Comparison of ENCODE assay signal across 1 cellular context in the genomic region with DNA sequence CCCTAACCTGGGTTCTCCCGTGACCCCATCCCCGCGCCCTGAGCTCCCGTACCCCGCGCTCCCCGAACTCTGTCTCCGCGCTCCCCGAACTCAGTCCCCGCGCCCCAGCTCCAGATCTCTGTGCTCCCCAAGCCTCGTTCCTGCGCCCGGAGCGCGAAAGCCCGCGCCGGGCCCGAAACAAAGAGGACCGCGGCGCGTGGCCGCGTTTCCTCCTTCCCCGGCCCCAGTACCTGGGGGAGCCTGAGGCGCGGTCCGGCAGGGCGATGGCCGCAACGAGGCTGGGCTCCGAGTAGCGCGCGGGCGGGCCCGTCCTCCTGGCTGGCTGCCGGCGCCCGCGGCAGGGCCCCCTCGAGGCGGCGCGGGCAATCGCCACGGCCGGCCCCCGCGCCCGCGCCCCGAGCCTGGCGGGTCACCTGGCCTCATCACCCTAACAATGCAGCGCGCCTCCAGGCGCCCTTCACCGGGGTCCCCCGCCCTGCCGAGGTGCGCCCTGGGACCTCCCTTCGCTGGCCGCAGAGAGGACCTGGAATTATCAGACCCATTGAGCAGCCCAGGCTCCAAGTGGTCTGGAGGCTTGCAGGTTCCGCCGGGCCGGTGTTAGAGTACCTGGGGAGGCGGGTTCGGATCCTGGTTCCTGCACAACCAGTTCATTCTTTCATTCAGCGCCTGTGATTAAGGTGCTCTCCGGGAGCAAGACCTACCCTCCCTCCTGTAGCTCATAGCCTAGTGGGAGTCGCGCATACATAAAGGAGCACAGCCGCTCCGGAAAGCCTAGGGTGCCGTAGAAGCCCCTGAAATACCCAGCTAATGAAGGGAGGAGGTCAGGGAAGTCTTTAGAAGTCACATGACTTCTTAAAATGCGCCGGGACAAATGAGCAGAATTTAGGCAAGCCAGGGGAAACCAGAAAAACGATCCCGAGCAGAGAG.
A peak's percentile ranks its signal among the peaks of the same experiment; 100 is the strongest.
TF ChIP-seq lines count a peak whose summit lies in the region.

TNS3 (minus strand) TSS at position 291 of the 927 bp plus-strand sequence. CDS start 142,475 bp downstream, outside the sequence.

TF ChIP-seq in HepG2, 621 proteins besides CTCF, POLR2A, EP300 and RAD21 (continued from another document and continues in another):
- TF ChIP-seq TEF (CRISPR knock-in tag; IDR thresholded peaks at IDR 0.05): no peak
- no peak for TF ChIP-seq ZFP36L2 (CRISPR knock-in tag; IDR thresholded peaks at IDR 0.05)
- no peak for TF ChIP-seq ZFP41 (CRISPR knock-in tag; IDR thresholded peaks at IDR 0.05; ENCODE audit: borderline replicate concordance)
- TF ChIP-seq ZNF264 (CRISPR knock-in tag; IDR thresholded peaks at IDR 0.05): no peak
- TF ChIP-seq MTA1 (CRISPR knock-in tag; IDR thresholded peaks at IDR 0.05; ENCODE audit: borderline replicate concordance): peak; percentile 70; the same call in 1 of the 2 replicates
- no peak for TF ChIP-seq ZNF883 (CRISPR knock-in tag; IDR thresholded peaks at IDR 0.05; ENCODE audit: not compliant biosample characterization)
- TF ChIP-seq RXRA (CRISPR knock-in tag; IDR thresholded peaks at IDR 0.05): no peak; the same call in 1 of the 2 replicates
- no peak for TF ChIP-seq ZNF335 (CRISPR knock-in tag; IDR thresholded peaks at IDR 0.05)
- no peak for TF ChIP-seq REXO4 (CRISPR knock-in tag; IDR thresholded peaks at IDR 0.05; ENCODE audit: borderline replicate concordance)
- TF ChIP-seq SATB2 (CRISPR knock-in tag; IDR thresholded peaks at IDR 0.05): no peak
- TF ChIP-seq ZNF276 (CRISPR knock-in tag; IDR thresholded peaks at IDR 0.05; ENCODE audit: low read depth): no peak
- TF ChIP-seq SP5 (CRISPR knock-in tag; IDR thresholded peaks at IDR 0.05; ENCODE audit: borderline replicate concordance, low read depth): no peak
- no peak for TF ChIP-seq ZNF780A (CRISPR knock-in tag; IDR thresholded peaks at IDR 0.05)
- TF ChIP-seq RNF219 (CRISPR knock-in tag; IDR thresholded peaks at IDR 0.05): no peak
- TF ChIP-seq NBN (conservative IDR thresholded peaks at IDR 0.05): no peak
- TF ChIP-seq PAX8 (CRISPR knock-in tag; IDR thresholded peaks at IDR 0.05; ENCODE audit: borderline replicate concordance): no peak; the same call in 1 of the 2 replicates
- TF ChIP-seq ZNF567 (CRISPR knock-in tag; IDR thresholded peaks at IDR 0.05; ENCODE audit: borderline replicate concordance): no peak
- no peak for TF ChIP-seq ZNF232 (CRISPR knock-in tag; IDR thresholded peaks at IDR 0.05; ENCODE audit: borderline replicate concordance)
- TF ChIP-seq, protein P1, sequence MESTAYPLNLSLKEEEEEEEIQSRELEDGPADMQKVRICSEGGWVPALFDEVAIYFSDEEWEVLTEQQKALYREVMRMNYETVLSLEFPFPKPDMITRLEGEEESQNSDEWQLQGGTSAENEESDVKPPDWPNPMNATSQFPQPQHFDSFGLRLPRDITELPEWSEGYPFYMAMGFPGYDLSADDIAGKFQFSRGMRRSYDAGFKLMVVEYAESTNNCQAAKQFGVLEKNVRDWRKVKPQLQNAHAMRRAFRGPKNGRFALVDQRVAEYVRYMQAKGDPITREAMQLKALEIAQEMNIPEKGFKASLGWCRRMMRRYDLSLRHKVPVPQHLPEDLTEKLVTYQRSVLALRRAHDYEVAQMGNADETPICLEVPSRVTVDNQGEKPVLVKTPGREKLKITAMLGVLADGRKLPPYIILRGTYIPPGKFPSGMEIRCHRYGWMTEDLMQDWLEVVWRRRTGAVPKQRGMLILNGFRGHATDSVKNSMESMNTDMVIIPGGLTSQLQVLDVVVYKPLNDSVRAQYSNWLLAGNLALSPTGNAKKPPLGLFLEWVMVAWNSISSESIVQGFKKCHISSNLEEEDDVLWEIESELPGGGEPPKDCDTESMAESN (CRISPR knock-in tag; conservative IDR thresholded peaks at IDR 0.05): 0 out of 2 replicates have a peak, but pooled peaks have one; percentile 20
- TF ChIP-seq ISL2 (CRISPR knock-in tag; IDR thresholded peaks at IDR 0.05): no peak
- TF ChIP-seq ZNF275 (CRISPR knock-in tag; IDR thresholded peaks at IDR 0.05; ENCODE audit: borderline replicate concordance): no peak
- no peak for TF ChIP-seq ARNT (IDR thresholded peaks at IDR 0.05)
- TF ChIP-seq GFI1 (CRISPR knock-in tag; IDR thresholded peaks at IDR 0.05; ENCODE audit: borderline replicate concordance): peak; percentile 57; the same call in 1 of the 2 replicates
- TF ChIP-seq FIP1L1 (IDR thresholded peaks at IDR 0.05; ENCODE audit: borderline replicate concordance, insufficient read depth, low read depth, low read length): no peak
- TF ChIP-seq MTERF4 (CRISPR knock-in tag; IDR thresholded peaks at IDR 0.05): no peak
- TF ChIP-seq, protein P2, sequence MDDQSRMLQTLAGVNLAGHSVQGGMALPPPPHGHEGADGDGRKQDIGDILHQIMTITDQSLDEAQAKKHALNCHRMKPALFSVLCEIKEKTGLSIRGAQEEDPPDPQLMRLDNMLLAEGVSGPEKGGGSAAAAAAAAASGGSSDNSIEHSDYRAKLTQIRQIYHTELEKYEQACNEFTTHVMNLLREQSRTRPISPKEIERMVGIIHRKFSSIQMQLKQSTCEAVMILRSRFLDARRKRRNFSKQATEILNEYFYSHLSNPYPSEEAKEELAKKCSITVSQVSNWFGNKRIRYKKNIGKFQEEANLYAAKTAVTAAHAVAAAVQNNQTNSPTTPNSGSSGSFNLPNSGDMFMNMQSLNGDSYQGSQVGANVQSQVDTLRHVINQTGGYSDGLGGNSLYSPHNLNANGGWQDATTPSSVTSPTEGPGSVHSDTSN (CRISPR knock-in tag; IDR thresholded peaks at IDR 0.05; ENCODE audit: borderline replicate concordance): no peak
- TF ChIP-seq PAWR (CRISPR knock-in tag; IDR thresholded peaks at IDR 0.05; ENCODE audit: borderline replicate concordance): no peak
- TF ChIP-seq TRAFD1 (CRISPR knock-in tag; IDR thresholded peaks at IDR 0.05; ENCODE audit: borderline replicate concordance): no peak
- no peak for TF ChIP-seq GATA4 (IDR thresholded peaks at IDR 0.05; ENCODE audit: borderline replicate concordance, low read depth)
- no peak for TF ChIP-seq ZNF225 (CRISPR knock-in tag; IDR thresholded peaks at IDR 0.05)
- TF ChIP-seq ESRRA (CRISPR knock-in tag; IDR thresholded peaks at IDR 0.05; ENCODE audit: low read depth): no peak
- TF ChIP-seq IRF2 (CRISPR knock-in tag; IDR thresholded peaks at IDR 0.05): no peak
- TF ChIP-seq, protein P3, sequence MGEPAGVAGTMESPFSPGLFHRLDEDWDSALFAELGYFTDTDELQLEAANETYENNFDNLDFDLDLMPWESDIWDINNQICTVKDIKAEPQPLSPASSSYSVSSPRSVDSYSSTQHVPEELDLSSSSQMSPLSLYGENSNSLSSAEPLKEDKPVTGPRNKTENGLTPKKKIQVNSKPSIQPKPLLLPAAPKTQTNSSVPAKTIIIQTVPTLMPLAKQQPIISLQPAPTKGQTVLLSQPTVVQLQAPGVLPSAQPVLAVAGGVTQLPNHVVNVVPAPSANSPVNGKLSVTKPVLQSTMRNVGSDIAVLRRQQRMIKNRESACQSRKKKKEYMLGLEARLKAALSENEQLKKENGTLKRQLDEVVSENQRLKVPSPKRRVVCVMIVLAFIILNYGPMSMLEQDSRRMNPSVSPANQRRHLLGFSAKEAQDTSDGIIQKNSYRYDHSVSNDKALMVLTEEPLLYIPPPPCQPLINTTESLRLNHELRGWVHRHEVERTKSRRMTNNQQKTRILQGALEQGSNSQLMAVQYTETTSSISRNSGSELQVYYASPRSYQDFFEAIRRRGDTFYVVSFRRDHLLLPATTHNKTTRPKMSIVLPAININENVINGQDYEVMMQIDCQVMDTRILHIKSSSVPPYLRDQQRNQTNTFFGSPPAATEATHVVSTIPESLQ (CRISPR knock-in tag; conservative IDR thresholded peaks at IDR 0.05): no peak
- no peak for TF ChIP-seq PHF20 (CRISPR knock-in tag; IDR thresholded peaks at IDR 0.05)
- TF ChIP-seq, protein P4, sequence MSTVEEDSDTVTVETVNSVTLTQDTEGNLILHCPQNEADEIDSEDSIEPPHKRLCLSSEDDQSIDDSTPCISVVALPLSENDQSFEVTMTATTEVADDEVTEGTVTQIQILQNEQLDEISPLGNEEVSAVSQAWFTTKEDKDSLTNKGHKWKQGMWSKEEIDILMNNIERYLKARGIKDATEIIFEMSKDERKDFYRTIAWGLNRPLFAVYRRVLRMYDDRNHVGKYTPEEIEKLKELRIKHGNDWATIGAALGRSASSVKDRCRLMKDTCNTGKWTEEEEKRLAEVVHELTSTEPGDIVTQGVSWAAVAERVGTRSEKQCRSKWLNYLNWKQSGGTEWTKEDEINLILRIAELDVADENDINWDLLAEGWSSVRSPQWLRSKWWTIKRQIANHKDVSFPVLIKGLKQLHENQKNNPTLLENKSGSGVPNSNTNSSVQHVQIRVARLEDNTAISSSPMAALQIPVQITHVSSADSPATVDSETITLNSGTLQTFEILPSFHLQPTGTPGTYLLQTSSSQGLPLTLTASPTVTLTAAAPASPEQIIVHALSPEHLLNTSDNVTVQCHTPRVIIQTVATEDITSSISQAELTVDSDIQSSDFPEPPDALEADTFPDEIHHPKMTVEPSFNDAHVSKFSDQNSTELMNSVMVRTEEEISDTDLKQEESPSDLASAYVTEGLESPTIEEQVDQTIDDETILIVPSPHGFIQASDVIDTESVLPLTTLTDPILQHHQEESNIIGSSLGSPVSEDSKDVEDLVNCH (CRISPR knock-in tag; IDR thresholded peaks at IDR 0.05): no peak
- TF ChIP-seq HES4 (CRISPR knock-in tag; IDR thresholded peaks at IDR 0.05; ENCODE audit: borderline replicate concordance): peak; percentile 19; the same call in 1 of the 2 replicates
- peak; percentile 78 for TF ChIP-seq ZNF263 (CRISPR knock-in tag; IDR thresholded peaks at IDR 0.05)
